ENCODE assay signal across 8 cellular contexts in genomic region chr3:185498503-185499396, GRCh38. TPM values are rescaled to one million over a fixed set of nuclear protein-coding genes. Genes with fewer than 3 reads are reported as not detected.
A peak's percentile ranks its signal among the peaks of the same experiment; 100 is the strongest.
DNase-seq lines count a peak whose midpoint lies in the region; ATAC-seq and TF ChIP-seq lines count a peak whose summit lies in the region.

Gene TMEM41A, minus strand, starts transcription at chr3:185499035. Its CDS starts 74 bp downstream, at chr3:185498961.

- no peaks in the 10 kb centered on the region for H3K9me3 Mint-ChIP-seq in IgD-negative memory B cell

- no peaks in the 10 kb centered on the region for H3K9me3 ChIP-seq in PC-3 (ENCODE audit: low read length)

- DNase-seq in DMS153 treated with DMSO at 0.1 percent for 48 hours (lab: John Stamatoyannopoulos, UW; ENCODE audit: unreplicated experiment) (peak; percentile 81), PC-3 (peak; percentile 93), activated T-cell treated with anti-CD3 and anti-CD28 coated beads for 48 hours (ENCODE audit: low read depth) (peak; percentile 91), epithelial cell of proximal tubule (ENCODE audit: low read depth) (no peak), mucosa of gallbladder (ENCODE audit: low spot score) (peak; percentile 94)
- peak; percentile 83 for DNase-seq in stimulated activated CD8-positive, alpha-beta memory T cell treated with anti-CD3 and anti-CD28 coated beads, Interleukin-4, amount 100 ng/mL, for 24 hours (ENCODE audit: low read depth)

- H3K4me2 ChIP-seq in PC-3 (ENCODE audit: low read length): peak within 1 kb of the TSS; percentile 87

- POLR2A ChIA-PET in PC-3 (lab: Charles Lee; ENCODE audit: unreplicated experiment): interaction anchor here (0.5 to 1.4 kb wide), 2 partner anchors 60 to 183 kb away, joined by 3 to 4 read pairs; no protein-coding TSS in a partner anchor

- peaks cover 24% of the 10 kb centered on the region for H3K36me3 ChIP-seq in PC-3 (ENCODE audit: low read depth, low read length)

- CTCF ChIA-PET in PC-3 (lab: Charles Lee): no interaction called here

- peak within 1 kb of the TSS; percentile 58 for H3K27ac ChIP-seq in PC-3 (ENCODE audit: low read length)

- H3K4me3 ChIP-seq in PC-3 (ENCODE audit: low read length) (peak within 1 kb of the TSS; percentile 98), epithelial cell of proximal tubule (ENCODE audit: low read depth, low read length) (peak within 1 kb of the TSS; percentile 70)

- peaks cover 14% of the 10 kb centered on the region for H3K4me1 ChIP-seq in PC-3 (ENCODE audit: insufficient read depth, low read length)

- peaks cover 12% of the 10 kb centered on the region; the same call in 1 of the 2 replicates for H4K20me1 ChIP-seq in PC-3 (ENCODE audit: low read length)

- BruUV-seq in PC-3 (replicated peaks; lab: Mats Ljungman, UMichigan): TSS peak; percentile 47

- peak; percentile 96 for ATAC-seq in GM21576 (IDR thresholded peaks at IDR 0.05; ENCODE audit: unreplicated experiment)
- peak; percentile 93 for ATAC-seq in PC-3

- peak within 1 kb of the TSS; percentile 83 to 94 (median 87) for H3K27ac Mint-ChIP-seq in IgD-negative memory B cell

- H3K9ac ChIP-seq in PC-3 (ENCODE audit: low read length): peak within 1 kb of the TSS; percentile 94

- no peaks in the 10 kb centered on the region for H3K9me2 ChIP-seq in PC-3 (replicated peaks; ENCODE audit: low read length)

- peak within 1 kb of the TSS; percentile 91 to 98 (median 94) for H3K4me3 Mint-ChIP-seq in IgD-negative memory B cell

- intact Hi-C loops in PC-3 (cut with micrococcal nuclease): loop anchor here (1.0 to 5.0 kb wide), 4 partner anchors 46 to 216 kb away; no protein-coding TSS in a partner anchor

- H3F3A ChIP-seq in PC-3 (ENCODE audit: low read length, unreplicated experiment): no peaks in the 10 kb centered on the region

- peaks cover 6% of the 10 kb centered on the region for H3K27me3 Mint-ChIP-seq in IgD-negative memory B cell

- peaks cover 7% of the 10 kb centered on the region for H3K36me3 Mint-ChIP-seq in IgD-negative memory B cell

- TF ChIP-seq CTCF in PC-3 (conservative IDR thresholded peaks at IDR 0.05; ENCODE audit: low read depth, low read length): no peak
- TF ChIP-seq CTCF in epithelial cell of proximal tubule (conservative IDR thresholded peaks at IDR 0.05; ENCODE audit: low read depth, low read length): no peak

- peaks cover 0 to 11% (median 7%) of the 10 kb centered on the region in 3 donors for H3K4me1 Mint-ChIP-seq in IgD-negative memory B cell

- H3K27me3 ChIP-seq in PC-3 (ENCODE audit: low read length): no peaks in the 10 kb centered on the region

- peak within 1 kb of the TSS; percentile 98 for H2AFZ ChIP-seq in PC-3 (ENCODE audit: low read length)

- H3K79me2 ChIP-seq in PC-3 (ENCODE audit: low read length): peaks cover 33% of the 10 kb centered on the region

RNA-seq across cellular contexts. Expression of gene TMEM41A, which starts in this region (rescaled TPM):
- polyA plus RNA-seq in IgD-negative memory B cell: 19.4 TPM
- total RNA-seq in PC-3 (2014; rRNA removed): 25.3 and 28.5 TPM in 2 replicates
- total RNA-seq in epithelial cell of proximal tubule: 14.6 and 16.2 TPM in 2 replicates
- total RNA-seq in mucosa of gallbladder: 16.6 TPM
